Comparison of ENCODE assay signal across 3 cellular contexts in the genomic region with DNA sequence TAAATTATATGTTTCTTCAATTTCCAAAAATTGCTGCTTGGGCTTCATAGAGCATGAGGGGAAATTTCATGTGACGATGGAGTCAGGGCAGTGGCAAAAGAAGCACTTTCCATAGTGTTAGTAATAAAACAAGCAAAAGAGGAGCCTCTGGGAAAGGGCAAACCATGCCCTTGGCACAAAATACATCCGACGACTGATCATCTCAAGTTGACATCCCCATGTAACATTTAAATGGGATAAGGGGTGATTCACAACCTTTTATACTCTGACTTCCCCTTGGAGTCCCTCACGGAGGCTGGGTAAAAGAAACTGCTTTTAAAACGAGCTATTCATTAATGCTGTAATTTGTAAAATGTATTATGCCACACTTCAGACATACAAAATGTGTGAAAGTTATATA.
TF ChIP-seq lines count a peak whose summit lies in the region.

No MANE protein-coding gene starts in this region.

TF ChIP-seq in SK-N-SH, 30 proteins besides CTCF, POLR2A, EP300 and RAD21:
- TF ChIP-seq, protein P1, sequence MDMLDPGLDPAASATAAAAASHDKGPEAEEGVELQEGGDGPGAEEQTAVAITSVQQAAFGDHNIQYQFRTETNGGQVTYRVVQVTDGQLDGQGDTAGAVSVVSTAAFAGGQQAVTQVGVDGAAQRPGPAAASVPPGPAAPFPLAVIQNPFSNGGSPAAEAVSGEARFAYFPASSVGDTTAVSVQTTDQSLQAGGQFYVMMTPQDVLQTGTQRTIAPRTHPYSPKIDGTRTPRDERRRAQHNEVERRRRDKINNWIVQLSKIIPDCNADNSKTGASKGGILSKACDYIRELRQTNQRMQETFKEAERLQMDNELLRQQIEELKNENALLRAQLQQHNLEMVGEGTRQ (IDR thresholded peaks at IDR 0.05; ENCODE audit: borderline replicate concordance, low read depth, low read length): no peak
- TF ChIP-seq POLR2AphosphoS5 (IDR thresholded peaks at IDR 0.05; ENCODE audit: low read depth, low read length) (no peak), TAF1 (IDR thresholded peaks at IDR 0.05; ENCODE audit: borderline replicate concordance, low read depth, low read length) (no peak), RCOR1 (IDR thresholded peaks at IDR 0.05; ENCODE audit: low read length) (no peak), EZH2phosphoT487 (IDR thresholded peaks at IDR 0.05; ENCODE audit: borderline replicate concordance, low read depth) (no peak), NRF1 (IDR thresholded peaks at IDR 0.05; ENCODE audit: low read depth, low read length) (no peak), ELF1 (IDR thresholded peaks at IDR 0.05) (no peak), SMC3 (IDR thresholded peaks at IDR 0.05; ENCODE audit: low read depth, low read length) (no peak), MEF2A (IDR thresholded peaks at IDR 0.05; ENCODE audit: borderline replicate concordance, low read depth) (no peak), YY1 (IDR thresholded peaks at IDR 0.05; ENCODE audit: low read depth) (no peak)
- TF ChIP-seq, protein P2, sequence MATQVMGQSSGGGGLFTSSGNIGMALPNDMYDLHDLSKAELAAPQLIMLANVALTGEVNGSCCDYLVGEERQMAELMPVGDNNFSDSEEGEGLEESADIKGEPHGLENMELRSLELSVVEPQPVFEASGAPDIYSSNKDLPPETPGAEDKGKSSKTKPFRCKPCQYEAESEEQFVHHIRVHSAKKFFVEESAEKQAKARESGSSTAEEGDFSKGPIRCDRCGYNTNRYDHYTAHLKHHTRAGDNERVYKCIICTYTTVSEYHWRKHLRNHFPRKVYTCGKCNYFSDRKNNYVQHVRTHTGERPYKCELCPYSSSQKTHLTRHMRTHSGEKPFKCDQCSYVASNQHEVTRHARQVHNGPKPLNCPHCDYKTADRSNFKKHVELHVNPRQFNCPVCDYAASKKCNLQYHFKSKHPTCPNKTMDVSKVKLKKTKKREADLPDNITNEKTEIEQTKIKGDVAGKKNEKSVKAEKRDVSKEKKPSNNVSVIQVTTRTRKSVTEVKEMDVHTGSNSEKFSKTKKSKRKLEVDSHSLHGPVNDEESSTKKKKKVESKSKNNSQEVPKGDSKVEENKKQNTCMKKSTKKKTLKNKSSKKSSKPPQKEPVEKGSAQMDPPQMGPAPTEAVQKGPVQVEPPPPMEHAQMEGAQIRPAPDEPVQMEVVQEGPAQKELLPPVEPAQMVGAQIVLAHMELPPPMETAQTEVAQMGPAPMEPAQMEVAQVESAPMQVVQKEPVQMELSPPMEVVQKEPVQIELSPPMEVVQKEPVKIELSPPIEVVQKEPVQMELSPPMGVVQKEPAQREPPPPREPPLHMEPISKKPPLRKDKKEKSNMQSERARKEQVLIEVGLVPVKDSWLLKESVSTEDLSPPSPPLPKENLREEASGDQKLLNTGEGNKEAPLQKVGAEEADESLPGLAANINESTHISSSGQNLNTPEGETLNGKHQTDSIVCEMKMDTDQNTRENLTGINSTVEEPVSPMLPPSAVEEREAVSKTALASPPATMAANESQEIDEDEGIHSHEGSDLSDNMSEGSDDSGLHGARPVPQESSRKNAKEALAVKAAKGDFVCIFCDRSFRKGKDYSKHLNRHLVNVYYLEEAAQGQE (IDR thresholded peaks at IDR 0.05; ENCODE audit: low read depth, low read length): no peak
- TF ChIP-seq, protein P3, sequence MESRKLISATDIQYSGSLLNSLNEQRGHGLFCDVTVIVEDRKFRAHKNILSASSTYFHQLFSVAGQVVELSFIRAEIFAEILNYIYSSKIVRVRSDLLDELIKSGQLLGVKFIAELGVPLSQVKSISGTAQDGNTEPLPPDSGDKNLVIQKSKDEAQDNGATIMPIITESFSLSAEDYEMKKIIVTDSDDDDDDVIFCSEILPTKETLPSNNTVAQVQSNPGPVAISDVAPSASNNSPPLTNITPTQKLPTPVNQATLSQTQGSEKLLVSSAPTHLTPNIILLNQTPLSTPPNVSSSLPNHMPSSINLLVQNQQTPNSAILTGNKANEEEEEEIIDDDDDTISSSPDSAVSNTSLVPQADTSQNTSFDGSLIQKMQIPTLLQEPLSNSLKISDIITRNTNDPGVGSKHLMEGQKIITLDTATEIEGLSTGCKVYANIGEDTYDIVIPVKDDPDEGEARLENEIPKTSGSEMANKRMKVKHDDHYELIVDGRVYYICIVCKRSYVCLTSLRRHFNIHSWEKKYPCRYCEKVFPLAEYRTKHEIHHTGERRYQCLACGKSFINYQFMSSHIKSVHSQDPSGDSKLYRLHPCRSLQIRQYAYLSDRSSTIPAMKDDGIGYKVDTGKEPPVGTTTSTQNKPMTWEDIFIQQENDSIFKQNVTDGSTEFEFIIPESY (IDR thresholded peaks at IDR 0.05; ENCODE audit: borderline replicate concordance, low read depth): no peak

TF ChIP-seq in SK-N-SH treated with all-trans-retinoic acid at 6 μM for 48 hours, 23 proteins besides CTCF, POLR2A, EP300 and RAD21:
- TF ChIP-seq ZNF70 (CRISPR knock-in tag; IDR thresholded peaks at IDR 0.05) (no peak), TOX (CRISPR knock-in tag; IDR thresholded peaks at IDR 0.05; ENCODE audit: borderline replicate concordance) (no peak), TCF4 (CRISPR knock-in tag; IDR thresholded peaks at IDR 0.05; ENCODE audit: borderline replicate concordance) (no peak), ZC3H10 (CRISPR knock-in tag; IDR thresholded peaks at IDR 0.05) (no peak), ZNF565 (CRISPR knock-in tag; conservative IDR thresholded peaks at IDR 0.05; ENCODE audit: low read depth) (no peak), BACH2 (CRISPR knock-in tag; IDR thresholded peaks at IDR 0.05; ENCODE audit: borderline replicate concordance) (no peak)
- TF ChIP-seq, protein P4, sequence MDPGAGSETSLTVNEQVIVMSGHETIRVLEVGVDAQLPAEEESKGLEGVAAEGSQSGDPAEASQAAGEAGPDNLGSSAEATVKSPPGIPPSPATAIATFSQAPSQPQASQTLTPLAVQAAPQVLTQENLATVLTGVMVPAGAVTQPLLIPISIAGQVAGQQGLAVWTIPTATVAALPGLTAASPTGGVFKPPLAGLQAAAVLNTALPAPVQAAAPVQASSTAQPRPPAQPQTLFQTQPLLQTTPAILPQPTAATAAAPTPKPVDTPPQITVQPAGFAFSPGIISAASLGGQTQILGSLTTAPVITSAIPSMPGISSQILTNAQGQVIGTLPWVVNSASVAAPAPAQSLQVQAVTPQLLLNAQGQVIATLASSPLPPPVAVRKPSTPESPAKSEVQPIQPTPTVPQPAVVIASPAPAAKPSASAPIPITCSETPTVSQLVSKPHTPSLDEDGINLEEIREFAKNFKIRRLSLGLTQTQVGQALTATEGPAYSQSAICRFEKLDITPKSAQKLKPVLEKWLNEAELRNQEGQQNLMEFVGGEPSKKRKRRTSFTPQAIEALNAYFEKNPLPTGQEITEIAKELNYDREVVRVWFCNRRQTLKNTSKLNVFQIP (CRISPR knock-in tag; IDR thresholded peaks at IDR 0.05; ENCODE audit: borderline replicate concordance, low read depth): no peak
- TF ChIP-seq, protein P5, sequence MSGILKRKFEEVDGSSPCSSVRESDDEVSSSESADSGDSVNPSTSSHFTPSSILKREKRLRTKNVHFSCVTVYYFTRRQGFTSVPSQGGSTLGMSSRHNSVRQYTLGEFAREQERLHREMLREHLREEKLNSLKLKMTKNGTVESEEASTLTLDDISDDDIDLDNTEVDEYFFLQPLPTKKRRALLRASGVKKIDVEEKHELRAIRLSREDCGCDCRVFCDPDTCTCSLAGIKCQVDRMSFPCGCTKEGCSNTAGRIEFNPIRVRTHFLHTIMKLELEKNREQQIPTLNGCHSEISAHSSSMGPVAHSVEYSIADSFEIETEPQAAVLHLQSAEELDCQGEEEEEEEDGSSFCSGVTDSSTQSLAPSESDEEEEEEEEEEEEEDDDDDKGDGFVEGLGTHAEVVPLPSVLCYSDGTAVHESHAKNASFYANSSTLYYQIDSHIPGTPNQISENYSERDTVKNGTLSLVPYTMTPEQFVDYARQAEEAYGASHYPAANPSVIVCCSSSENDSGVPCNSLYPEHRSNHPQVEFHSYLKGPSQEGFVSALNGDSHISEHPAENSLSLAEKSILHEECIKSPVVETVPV (CRISPR knock-in tag; IDR thresholded peaks at IDR 0.05): no peak

TF ChIP-seq in endothelial cell of umbilical vein, 7 proteins besides CTCF, POLR2A, EP300 and RAD21:
- TF ChIP-seq EZH2 (IDR thresholded peaks at IDR 0.05; ENCODE audit: borderline replicate concordance, low read depth, low read length, severe bottlenecking) (no peak), JUN (IDR thresholded peaks at IDR 0.05; ENCODE audit: borderline replicate concordance, insufficient read depth, insufficient read length, low read depth) (no peak), MYC (IDR thresholded peaks at IDR 0.05; ENCODE audit: low read depth, low read length) (no peak), GATA2 (IDR thresholded peaks at IDR 0.05; ENCODE audit: insufficient read depth, insufficient read length, low read depth, low read length) (no peak)
- TF ChIP-seq, protein P6, sequence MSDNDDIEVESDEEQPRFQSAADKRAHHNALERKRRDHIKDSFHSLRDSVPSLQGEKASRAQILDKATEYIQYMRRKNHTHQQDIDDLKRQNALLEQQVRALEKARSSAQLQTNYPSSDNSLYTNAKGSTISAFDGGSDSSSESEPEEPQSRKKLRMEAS (IDR thresholded peaks at IDR 0.05; ENCODE audit: insufficient read depth, insufficient read length): no peak
